ENCODE assay signal across 1 cellular context in the genomic region with DNA sequence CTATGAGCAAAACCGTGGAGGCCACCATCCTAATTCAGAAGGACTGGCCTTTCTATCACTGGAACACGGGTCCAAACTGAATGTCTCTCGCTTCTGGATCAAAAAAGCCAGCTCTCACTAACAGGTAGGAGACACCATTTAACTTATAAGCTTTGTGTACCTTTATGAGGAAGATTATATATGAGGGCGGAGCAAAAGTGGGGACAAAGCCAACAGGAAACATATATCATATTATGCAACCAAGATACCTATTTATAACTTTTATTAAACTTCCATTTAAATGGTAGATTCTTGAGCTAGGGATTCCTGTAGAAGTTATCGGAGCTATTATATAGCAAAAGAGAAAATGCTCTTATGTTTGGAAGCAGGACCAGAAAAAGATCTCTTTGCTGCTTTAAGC.
TF ChIP-seq lines count a peak whose summit lies in the region.

No MANE protein-coding gene starts in this region.

TF ChIP-seq in GM23338, 12 proteins besides CTCF, POLR2A, EP300 and RAD21 (continued from another document):
- TF ChIP-seq, protein P1, sequence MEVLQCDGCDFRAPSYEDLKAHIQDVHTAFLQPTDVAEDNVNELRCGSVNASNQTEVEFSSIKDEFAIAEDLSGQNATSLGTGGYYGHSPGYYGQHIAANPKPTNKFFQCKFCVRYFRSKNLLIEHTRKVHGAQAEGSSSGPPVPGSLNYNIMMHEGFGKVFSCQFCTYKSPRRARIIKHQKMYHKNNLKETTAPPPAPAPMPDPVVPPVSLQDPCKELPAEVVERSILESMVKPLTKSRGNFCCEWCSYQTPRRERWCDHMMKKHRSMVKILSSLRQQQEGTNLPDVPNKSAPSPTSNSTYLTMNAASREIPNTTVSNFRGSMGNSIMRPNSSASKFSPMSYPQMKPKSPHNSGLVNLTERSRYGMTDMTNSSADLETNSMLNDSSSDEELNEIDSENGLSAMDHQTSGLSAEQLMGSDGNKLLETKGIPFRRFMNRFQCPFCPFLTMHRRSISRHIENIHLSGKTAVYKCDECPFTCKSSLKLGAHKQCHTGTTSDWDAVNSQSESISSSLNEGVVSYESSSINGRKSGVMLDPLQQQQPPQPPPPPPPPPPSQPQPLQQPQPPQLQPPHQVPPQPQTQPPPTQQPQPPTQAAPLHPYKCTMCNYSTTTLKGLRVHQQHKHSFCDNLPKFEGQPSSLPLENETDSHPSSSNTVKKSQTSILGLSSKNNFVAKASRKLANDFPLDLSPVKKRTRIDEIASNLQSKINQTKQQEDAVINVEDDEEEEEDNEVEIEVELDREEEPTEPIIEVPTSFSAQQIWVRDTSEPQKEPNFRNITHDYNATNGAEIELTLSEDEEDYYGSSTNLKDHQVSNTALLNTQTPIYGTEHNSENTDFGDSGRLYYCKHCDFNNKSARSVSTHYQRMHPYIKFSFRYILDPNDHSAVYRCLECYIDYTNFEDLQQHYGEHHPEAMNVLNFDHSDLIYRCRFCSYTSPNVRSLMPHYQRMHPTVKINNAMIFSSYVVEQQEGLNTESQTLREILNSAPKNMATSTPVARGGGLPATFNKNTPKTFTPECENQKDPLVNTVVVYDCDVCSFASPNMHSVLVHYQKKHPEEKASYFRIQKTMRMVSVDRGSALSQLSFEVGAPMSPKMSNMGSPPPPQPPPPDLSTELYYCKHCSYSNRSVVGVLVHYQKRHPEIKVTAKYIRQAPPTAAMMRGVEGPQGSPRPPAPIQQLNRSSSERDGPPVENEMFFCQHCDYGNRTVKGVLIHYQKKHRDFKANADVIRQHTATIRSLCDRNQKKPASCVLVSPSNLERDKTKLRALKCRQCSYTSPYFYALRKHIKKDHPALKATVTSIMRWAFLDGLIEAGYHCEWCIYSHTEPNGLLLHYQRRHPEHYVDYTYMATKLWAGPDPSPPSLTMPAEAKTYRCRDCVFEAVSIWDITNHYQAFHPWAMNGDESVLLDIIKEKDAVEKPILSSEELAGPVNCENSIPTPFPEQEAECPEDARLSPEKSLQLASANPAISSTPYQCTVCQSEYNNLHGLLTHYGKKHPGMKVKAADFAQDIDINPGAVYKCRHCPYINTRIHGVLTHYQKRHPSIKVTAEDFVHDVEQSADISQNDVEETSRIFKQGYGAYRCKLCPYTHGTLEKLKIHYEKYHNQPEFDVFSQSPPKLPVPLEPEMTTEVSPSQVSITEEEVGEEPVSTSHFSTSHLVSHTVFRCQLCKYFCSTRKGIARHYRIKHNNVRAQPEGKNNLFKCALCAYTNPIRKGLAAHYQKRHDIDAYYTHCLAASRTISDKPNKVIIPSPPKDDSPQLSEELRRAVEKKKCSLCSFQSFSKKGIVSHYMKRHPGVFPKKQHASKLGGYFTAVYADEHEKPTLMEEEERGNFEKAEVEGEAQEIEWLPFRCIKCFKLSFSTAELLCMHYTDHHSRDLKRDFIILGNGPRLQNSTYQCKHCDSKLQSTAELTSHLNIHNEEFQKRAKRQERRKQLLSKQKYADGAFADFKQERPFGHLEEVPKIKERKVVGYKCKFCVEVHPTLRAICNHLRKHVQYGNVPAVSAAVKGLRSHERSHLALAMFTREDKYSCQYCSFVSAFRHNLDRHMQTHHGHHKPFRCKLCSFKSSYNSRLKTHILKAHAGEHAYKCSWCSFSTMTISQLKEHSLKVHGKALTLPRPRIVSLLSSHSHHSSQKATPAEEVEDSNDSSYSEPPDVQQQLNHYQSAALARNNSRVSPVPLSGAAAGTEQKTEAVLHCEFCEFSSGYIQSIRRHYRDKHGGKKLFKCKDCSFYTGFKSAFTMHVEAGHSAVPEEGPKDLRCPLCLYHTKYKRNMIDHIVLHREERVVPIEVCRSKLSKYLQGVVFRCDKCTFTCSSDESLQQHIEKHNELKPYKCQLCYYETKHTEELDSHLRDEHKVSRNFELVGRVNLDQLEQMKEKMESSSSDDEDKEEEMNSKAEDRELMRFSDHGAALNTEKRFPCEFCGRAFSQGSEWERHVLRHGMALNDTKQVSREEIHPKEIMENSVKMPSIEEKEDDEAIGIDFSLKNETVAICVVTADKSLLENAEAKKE (CRISPR knock-in tag; IDR thresholded peaks at IDR 0.05), result no peak
- TF ChIP-seq JUNB (IDR thresholded peaks at IDR 0.05; ENCODE audit: unreplicated experiment) (no peak), EZH2 (IDR thresholded peaks at IDR 0.05; ENCODE audit: low read depth, unreplicated experiment) (no peak), NANOG (IDR thresholded peaks at IDR 0.05; ENCODE audit: borderline replicate concordance) (no peak)
